In genomic region chr22:39554170-39554569, GRCh38 we compare ENCODE assay signal across 1 cellular context.
A peak's percentile ranks its signal among the peaks of the same experiment; 100 is the strongest.
TF ChIP-seq lines count a peak whose summit lies in the region.

No MANE protein-coding gene starts in this region.

TF ChIP-seq in HEK293, 187 proteins besides CTCF, POLR2A, EP300 and RAD21 (continued from another document):
- TF ChIP-seq, protein P1, sequence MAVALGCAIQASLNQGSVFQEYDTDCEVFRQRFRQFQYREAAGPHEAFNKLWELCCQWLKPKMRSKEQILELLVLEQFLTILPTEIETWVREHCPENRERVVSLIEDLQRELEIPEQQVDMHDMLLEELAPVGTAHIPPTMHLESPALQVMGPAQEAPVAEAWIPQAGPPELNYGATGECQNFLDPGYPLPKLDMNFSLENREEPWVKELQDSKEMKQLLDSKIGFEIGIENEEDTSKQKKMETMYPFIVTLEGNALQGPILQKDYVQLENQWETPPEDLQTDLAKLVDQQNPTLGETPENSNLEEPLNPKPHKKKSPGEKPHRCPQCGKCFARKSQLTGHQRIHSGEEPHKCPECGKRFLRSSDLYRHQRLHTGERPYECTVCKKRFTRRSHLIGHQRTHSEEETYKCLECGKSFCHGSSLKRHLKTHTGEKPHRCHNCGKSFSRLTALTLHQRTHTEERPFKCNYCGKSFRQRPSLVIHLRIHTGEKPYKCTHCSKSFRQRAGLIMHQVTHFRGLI (tag by site-specific recombination; IDR thresholded peaks at IDR 0.05), result peak; percentile 91
- TF ChIP-seq ZNF146 (tag by site-specific recombination; IDR thresholded peaks at IDR 0.05), result no peak
